8 cellular contexts compared by ENCODE assay signal in genomic region chrX:104112326-104112951, GRCh38. TPM values are rescaled to one million over a fixed set of nuclear protein-coding genes. Genes with fewer than 3 reads are reported as not detected.
DNase-seq lines count a peak whose midpoint lies in the region; ATAC-seq and TF ChIP-seq lines count a peak whose summit lies in the region.

Gene ZCCHC18 (plus strand): TSS chrX:104112523. CDS start chrX:104114112, 1,589 bp downstream.

- H3K9me3 Mint-ChIP-seq in activated B cell treated with CpG ODN at 0.5 μM for 24 hours: no peaks in the 10 kb centered on the region
- H3K9me3 Mint-ChIP-seq in dendritic cell treated with granulocyte-macrophage colony-stimulating factor and Interleukin-4, amounts not matched to agents 40 ng/mL and 50 ng/mL, for 4 days: no peaks in the 10 kb centered on the region

- peak; percentile 8 for DNase-seq in stimulated activated CD4-positive, alpha-beta T cell treated with anti-CD3 and anti-CD28 coated beads, Interleukin-12 subunit alpha, Interleukin-12 subunit beta, amount 100 ng/mL, for 4 hours
- DNase-seq in stimulated activated CD4-positive, alpha-beta T cell treated with anti-CD3 and anti-CD28 coated beads, Interleukin-2, amount 100 ng/mL, for 48 hours: no peak
- DNase-seq in NCI-H146 (lab: John Stamatoyannopoulos, UW): peak; percentile 85
- peak; percentile 39 for DNase-seq in activated B cell treated with CpG ODN at 0.5 μM for 24 hours
- DNase-seq in left colon: peak; percentile 27 to 41
- peak in 2 of 3 experiments; percentile 1 to 27 for DNase-seq in stimulated activated CD4-positive, alpha-beta T cell treated with anti-CD3 and anti-CD28 coated beads, TNF-alpha, amount 100 ng/mL, for 24 hours (ENCODE audit: low read depth in 3 of 3)

- H3K36me3 Mint-ChIP-seq in activated B cell treated with CpG ODN at 0.5 μM for 24 hours (ENCODE audit: low read depth): peaks cover 1% of the 10 kb centered on the region
- no peaks in the 10 kb centered on the region for H3K36me3 Mint-ChIP-seq in dendritic cell treated with granulocyte-macrophage colony-stimulating factor and Interleukin-4, amounts not matched to agents 40 ng/mL and 50 ng/mL, for 4 days (ENCODE audit: low read depth)

- intact Hi-C loops in activated B cell treated with CpG ODN at 0.5 μM for 24 hours (cut with micrococcal nuclease) (loop anchor here (2.0 to 5.0 kb wide), 4 partner anchors 14 to 426 kb away; partner anchors contain the start of genes MORF4L2 and SLC25A53), left colon (cut with DNase I, micrococcal nuclease) (no loop called here)
- intact Hi-C loops in dendritic cell treated with granulocyte-macrophage colony-stimulating factor and Interleukin-4, amounts not matched to agents 40 ng/mL and 50 ng/mL, for 4 days (cut with micrococcal nuclease): no loop called here

- peaks cover 43% of the 10 kb centered on the region for H3K4me1 Mint-ChIP-seq in activated B cell treated with CpG ODN at 0.5 μM for 24 hours
- H3K4me1 Mint-ChIP-seq in dendritic cell treated with granulocyte-macrophage colony-stimulating factor and Interleukin-4, amounts not matched to agents 40 ng/mL and 50 ng/mL, for 4 days (ENCODE audit: low read depth): peaks cover 10% of the 10 kb centered on the region

- H3K4me3 Mint-ChIP-seq in activated B cell treated with CpG ODN at 0.5 μM for 24 hours: peak within 1 kb of the TSS; percentile 90
- H3K4me3 Mint-ChIP-seq in dendritic cell treated with granulocyte-macrophage colony-stimulating factor and Interleukin-4, amounts not matched to agents 40 ng/mL and 50 ng/mL, for 4 days: peak within 1 kb of the TSS; percentile 86

- H3K27ac Mint-ChIP-seq in activated B cell treated with CpG ODN at 0.5 μM for 24 hours: peak within 1 kb of the TSS; percentile 77
- H3K27ac Mint-ChIP-seq in dendritic cell treated with granulocyte-macrophage colony-stimulating factor and Interleukin-4, amounts not matched to agents 40 ng/mL and 50 ng/mL, for 4 days: peak within 1 kb of the TSS; percentile 56

- ATAC-seq in HG02852 (IDR thresholded peaks at IDR 0.05; ENCODE audit: unreplicated experiment) (peak; percentile 75), activated B cell treated with CpG ODN at 0.5 μM for 24 hours (ENCODE audit: low read depth) (peak; percentile 64), left colon (peak; percentile 76)

- POLR2A ChIA-PET in activated B cell treated with CpG ODN at 0.5 μM for 24 hours (lab: Charles Lee): interaction anchor here (0.8 to 2.7 kb wide), 6 partner anchors 10 to 193 kb away, joined by 3 to 21 read pairs (median 7); partner anchors contain the start of gene SLC25A53

- CTCF ChIA-PET in activated B cell treated with CpG ODN at 0.5 μM for 24 hours (lab: Charles Lee): interaction anchor here (1.0 to 2.5 kb wide), 8 partner anchors 8 to 267 kb away, joined by 3 to 22 read pairs (median 4); partner anchors contain the start of gene SLC25A53

- no peaks in the 10 kb centered on the region for H3K27me3 Mint-ChIP-seq in activated B cell treated with CpG ODN at 0.5 μM for 24 hours
- H3K27me3 Mint-ChIP-seq in dendritic cell treated with granulocyte-macrophage colony-stimulating factor and Interleukin-4, amounts not matched to agents 40 ng/mL and 50 ng/mL, for 4 days: peaks cover 41% of the 10 kb centered on the region

- no peak for TF ChIP-seq CTCF in activated B cell treated with CpG ODN at 0.5 μM for 24 hours (IDR thresholded peaks at IDR 0.05)

RNA-seq across cellular contexts. Expression of gene ZCCHC18, which starts in this region (rescaled TPM):
- total RNA-seq in activated B cell treated with CpG ODN at 0.5 μM for 24 hours (2.2 and 3.4 TPM in 2 replicates), left colon (under 1 TPM; 0.14 to 0.24 TPM)

Comparison
In these comparisons a context has a peak if more than half of its experiments do, and no peak if none do; other contexts are left out.
1. DNase-seq: peak in stimulated activated CD4-positive, alpha-beta T cell treated with anti-CD3 and anti-CD28 coated beads, Interleukin-12 subunit alpha, Interleukin-12 subunit beta, amount 100 ng/mL, for 4 hours (single experiment), NCI-H146 (single experiment), activated B cell treated with CpG ODN at 0.5 μM for 24 hours (single experiment) and stimulated activated CD4-positive, alpha-beta T cell treated with anti-CD3 and anti-CD28 coated beads, TNF-alpha, amount 100 ng/mL, for 24 hours (2 of 3); none in stimulated activated CD4-positive, alpha-beta T cell treated with anti-CD3 and anti-CD28 coated beads, Interleukin-2, amount 100 ng/mL, for 48 hours (0 of 2).
2. Peak in DNase-seq and ATAC-seq in left colon; RNA of the gene not detected or under 1 TPM.
3. Peak in every context shown above with its lines, with median percentiles within 50 percentile points of each other: ATAC-seq.